Comparison of ENCODE assay signal across 8 cellular contexts in genomic region chr17:45317113-45317820, GRCh38. TPM values are rescaled to one million over a fixed set of nuclear protein-coding genes. Genes with fewer than 3 reads are reported as not detected.
DNase-seq lines count a peak whose midpoint lies in the region; ATAC-seq and TF ChIP-seq lines count a peak whose summit lies in the region.

No MANE protein-coding gene starts in this region.

- H3K9me3 Mint-ChIP-seq in type B pancreatic cell: no peaks in the 10 kb centered on the region

- peak overlapping the region; percentile 92 for H3K4me3 Mint-ChIP-seq in type B pancreatic cell

- H3K27ac ChIP-seq in heart left ventricle: peak overlapping the region; percentile 73 to 98 (median 94)

- peaks cover 2% of the 10 kb centered on the region for H3K27me3 Mint-ChIP-seq in type B pancreatic cell

- peak overlapping the region; percentile 97 for H3K27ac Mint-ChIP-seq in type B pancreatic cell

- H3K36me3 Mint-ChIP-seq in type B pancreatic cell: no peaks in the 10 kb centered on the region

- H3K4me1 Mint-ChIP-seq in type B pancreatic cell (ENCODE audit: unreplicated experiment): peaks cover 68% of the 10 kb centered on the region

- intact Hi-C loops in heart left ventricle (cut with DNase I): loop anchor here in 9 of 10 donors (1.0 to 5.0 kb wide), 8 partner anchors 38 to 95 kb away; partner anchors contain the start of gene FMNL1 (in 1 of the 9)

- TF ChIP-seq CTCF in GM13976 (IDR thresholded peaks at IDR 0.05; ENCODE audit: borderline replicate concordance, control extremely low read depth, extremely low read depth, insufficient read depth, missing control alignments) (no peak), heart left ventricle (IDR thresholded peaks at IDR 0.05) (peak in 1 of 12 donors; percentile 19), type B pancreatic cell (conservative IDR thresholded peaks at IDR 0.05) (no peak)

- peak; percentile 98 for DNase-seq in GM13976 (ENCODE audit: low spot score)
- DNase-seq in NCI-H1436 treated with DMSO at 0.1 percent for 48 hours (lab: John Stamatoyannopoulos, UW): peak; percentile 99
- DNase-seq in T follicular helper cell (ENCODE audit: low read depth): peak; percentile 99
- DNase-seq in amniotic epithelial cell (ENCODE audit: low read depth): peak; percentile 100
- peak; percentile 100 for DNase-seq in heart left ventricle
- DNase-seq in pons (ENCODE audit: low spot score): peak; percentile 100
- DNase-seq in type B pancreatic cell (ENCODE audit: extremely low spot score, unreplicated experiment): peak; percentile 100

- no peaks in the 10 kb centered on the region for H3K9me3 ChIP-seq in heart left ventricle

- no peaks in the 10 kb centered on the region for H3K36me3 ChIP-seq in heart left ventricle

- ATAC-seq in HG02852 (IDR thresholded peaks at IDR 0.05; ENCODE audit: unreplicated experiment): peak; percentile 68
- ATAC-seq in heart left ventricle: peak; percentile 90 to 96 (median 94)

- TF ChIP-seq POLR2A in heart left ventricle (IDR thresholded peaks at IDR 0.05): no peak

- peaks cover 0 to 76% (median 46%) of the 10 kb centered on the region in 12 donors for H3K4me1 ChIP-seq in heart left ventricle

- no peaks in the 10 kb centered on the region for H3K27me3 ChIP-seq in heart left ventricle

- in situ Hi-C loops in GM13976 (cut with MboI; ENCODE audit: low sequenced_read_pairs, unreplicated experiment): no loop called here

- WGBS in heart left ventricle, 4 donors: 0 to 1% (median 0%) methylated on average over 14 to 53 of the region's 53 CpGs

- H3K4me3 ChIP-seq in heart left ventricle: peak overlapping the region in 11 of 12 donors; percentile 24 to 93 (median 80)

RNA-seq across cellular contexts. Expression of gene MAP3K14, which starts 0.4 kb away (rescaled TPM):
- total RNA-seq in heart left ventricle (10 to 100 TPM in 8 of 9 donors, 1 to 10 TPM in 1; 9.9 to 21.9 (median 12.7) TPM), type B pancreatic cell (ENCODE audit: low replicate concordance) (10.4 and 11.2 TPM in 2 replicates)
- 10 to 100 TPM in 1 of 2 donors, 1 to 10 TPM in 1; 9.0 to 11.2 TPM for polyA plus RNA-seq in heart left ventricle

RNA-seq across cellular contexts. Expression of gene SPATA32, which starts 55.4 kb away (rescaled TPM):
- not detected for total RNA-seq in heart left ventricle
- not detected for polyA plus RNA-seq in heart left ventricle
- not detected in 2 replicates for total RNA-seq in type B pancreatic cell (ENCODE audit: low replicate concordance)

Comparison
In these comparisons a context has a peak if more than half of its experiments do, and no peak if none do; other contexts are left out.
1. Peak in every context shown above with its lines: DNase-seq, ATAC-seq, H3K4me3 ChIP-seq and H3K27ac ChIP-seq.